Comparison of ENCODE assay signal across 13 cellular contexts in genomic region chr10:43857206-43857952, GRCh38.
DNase-seq lines count a peak whose midpoint lies in the region; FAIRE-seq and TF ChIP-seq lines count a peak whose summit lies in the region.
"Had no signal": no experiment of that assay in that cellular context is flagged by ENCODE, and none has a peak within 500 bp of the region (broad histone marks: within the 10 kb centered on the region; RNA-seq: fewer than 3 reads in every experiment).

No MANE protein-coding gene starts in this region.

- H3K4me3 ChIP-seq in AG09309 (ENCODE audit: control insufficient read depth, low read depth, low read length) (no peak overlapping the region), stomach (no peak overlapping the region)

- H3K36me3 ChIP-seq in stomach, result no peaks in the 10 kb centered on the region

- DNase-seq in AG09309 (ENCODE audit: low read depth) (peak; percentile 72), HTR-8/SVneo (ENCODE audit: insufficient read length, low spot score) (peak; percentile 64), chondrocyte (ENCODE audit: low spot score) (no peak), myocyte (ENCODE audit: low read depth) (peak; percentile 79), globus pallidus (ENCODE audit: low spot score) (no peak), stomach (no peak), foreskin melanocyte (no peak)
- no peak for DNase-seq in effector CD8-positive, alpha-beta T cell (lab: John Stamatoyannopoulos, UW)
- DNase-seq: activated naive CD4-positive, alpha-beta T cell treated with anti-CD3 and anti-CD28 coated beads, Interleukin-2, amount 10 ng/mL, durations not matched to agents 7 days and 5 days; nucleus accumbens had no signal

- H3K4me3 Mint-ChIP-seq in chondrocyte (ENCODE audit: unreplicated experiment), result no peak overlapping the region
- H3K4me3 Mint-ChIP-seq: activated naive CD4-positive, alpha-beta T cell treated with anti-CD3 and anti-CD28 coated beads, Interleukin-2, amount 10 ng/mL, durations not matched to agents 7 days and 5 days had no signal

- TF ChIP-seq CTCF in AG09309 (IDR thresholded peaks at IDR 0.05; ENCODE audit: control insufficient read depth, insufficient read depth, low read depth, low read length, missing control alignments) (no peak), chondrocyte (IDR thresholded peaks at IDR 0.05) (no peak), stomach (IDR thresholded peaks at IDR 0.05) (no peak)

- no peaks in the 10 kb centered on the region for H3K9me3 Mint-ChIP-seq in chondrocyte (ENCODE audit: low read depth)
- H3K9me3 Mint-ChIP-seq: activated naive CD4-positive, alpha-beta T cell treated with anti-CD3 and anti-CD28 coated beads, Interleukin-2, amount 10 ng/mL, durations not matched to agents 7 days and 5 days had no signal

- peak; percentile 93 for FAIRE-seq in HTR-8/SVneo (lab: Jason Lieb, UNC)
- FAIRE-seq: endometrium, GM12892, keratinocyte had no signal

- peak overlapping the region; percentile 49 for H3K27ac Mint-ChIP-seq in chondrocyte (ENCODE audit: unreplicated experiment)
- H3K27ac Mint-ChIP-seq: activated naive CD4-positive, alpha-beta T cell treated with anti-CD3 and anti-CD28 coated beads, Interleukin-2, amount 10 ng/mL, durations not matched to agents 7 days and 5 days had no signal

- no peak for TF ChIP-seq EP300 in stomach (IDR thresholded peaks at IDR 0.05)

- H3K4me1 Mint-ChIP-seq in chondrocyte (ENCODE audit: low read depth), result peaks cover 39% of the 10 kb centered on the region

- no peaks in the 10 kb centered on the region for H3K36me3 Mint-ChIP-seq in chondrocyte (ENCODE audit: low read depth)
- H3K36me3 Mint-ChIP-seq: activated naive CD4-positive, alpha-beta T cell treated with anti-CD3 and anti-CD28 coated beads, Interleukin-2, amount 10 ng/mL, durations not matched to agents 7 days and 5 days had no signal

- TF ChIP-seq POLR2A in stomach (IDR thresholded peaks at IDR 0.05), result no peak

- H3K27ac ChIP-seq in stomach, result no peak overlapping the region

- peaks cover 0 to 17% (median 7%) of the 10 kb centered on the region in 4 donors for H3K4me1 ChIP-seq in stomach

- no peaks in the 10 kb centered on the region for H3K27me3 ChIP-seq in stomach

- no peaks in the 10 kb centered on the region for H3K9me3 ChIP-seq in stomach

- WGBS in stomach, 5 donors, result 37 to 62% (median 50%) methylated on average over 6 of the region's 6 CpGs

- H3K27me3 Mint-ChIP-seq in chondrocyte (ENCODE audit: low read depth), result no peaks in the 10 kb centered on the region

- intact Hi-C loops in stomach (cut with DNase I; ENCODE audit: low total_unique reads), result no loop called here

Comparison
In these comparisons a context has a peak if more than half of its experiments do, and no peak if none do; other contexts are left out.
1. DNase-seq: peak in AG09309 (single experiment), HTR-8/SVneo (single experiment) and myocyte (single experiment); none in chondrocyte (single experiment), globus pallidus (single experiment), stomach (single experiment), effector CD8-positive, alpha-beta T cell (single experiment) and foreskin melanocyte (single experiment).